Comparison of ENCODE assay signal across 24 cellular contexts in genomic region chr5:180627386-180628120, GRCh38. TPM values are rescaled to one million over a fixed set of nuclear protein-coding genes. Genes with fewer than 3 reads are reported as not detected.
DNase-seq lines count a peak whose midpoint lies in the region; ATAC-seq, FAIRE-seq and TF ChIP-seq lines count a peak whose summit lies in the region.
"Had no signal": no experiment of that assay in that cellular context is flagged by ENCODE, and none has a peak within 500 bp of the region (broad histone marks: within the 10 kb centered on the region; RNA-seq: fewer than 3 reads in every experiment).

No MANE protein-coding gene starts in this region.

- H3K79me1 ChIP-seq in H1 (ENCODE audit: low read depth, low read length), result no peaks in the 10 kb centered on the region
- H3K79me1 ChIP-seq in neuronal stem cell (ENCODE audit: low read depth, low read length), result no peaks in the 10 kb centered on the region

- H2AK5ac ChIP-seq in H1 (ENCODE audit: low read depth, low read length), result no peak overlapping the region
- H2AK5ac ChIP-seq in neuronal stem cell (ENCODE audit: low read depth, low read length), result no peak overlapping the region

- H3K18ac ChIP-seq in H1 (ENCODE audit: extremely low read depth, low read length), result no peak overlapping the region
- peak overlapping the region; percentile 35 for H3K18ac ChIP-seq in neuronal stem cell (ENCODE audit: low read length)

- no peak overlapping the region for H4K91ac ChIP-seq in H1 (replicated peaks; ENCODE audit: insufficient read length, low read length)
- no peak overlapping the region for H4K91ac ChIP-seq in neuronal stem cell (ENCODE audit: low read depth, low read length, poor library complexity)

- H4K8ac ChIP-seq in H1 (ENCODE audit: extremely low read depth, insufficient read depth, low read length), result peak overlapping the region; percentile 25; the same call in 1 of the 2 replicates
- H4K8ac ChIP-seq in neuronal stem cell (ENCODE audit: low read depth, low read length), result no peak overlapping the region

- no peak overlapping the region for H3K14ac ChIP-seq in H1 (ENCODE audit: insufficient read length)
- peak overlapping the region; percentile 39 for H3K14ac ChIP-seq in neuronal stem cell (ENCODE audit: low read length)

- CTCF ChIA-PET in H1 (lab: Charles Lee; ENCODE audit: partially characterized antibody), result interaction anchor here (0.6 to 2.2 kb wide), 3 partner anchors 8 to 780 kb away, joined by 3 to 11 read pairs (median 8); no protein-coding TSS in a partner anchor

- no peak for TF ChIP-seq RAD21 in H1 (IDR thresholded peaks at IDR 0.05 in 1 of 2, conservative IDR thresholded peaks at IDR 0.05 in 1 of 2; ENCODE audit: low read depth in 2 of 2, low read length in 2 of 2)

- peaks cover 0 to 2% of the 10 kb centered on the region in 2 experiments for H4K20me1 ChIP-seq in H1 (replicated peaks in 1 of 2; ENCODE audit: control insufficient read depth in 1 of 2, insufficient read depth in 2 of 2, low read length in 2 of 2)

- no peak overlapping the region for H3K23ac ChIP-seq in H1 (ENCODE audit: insufficient read length)
- H3K23ac ChIP-seq in neuronal stem cell (ENCODE audit: low read depth, low read length, poor library complexity), result no peak overlapping the region

- H3K36me3 ChIP-seq in heart right ventricle (peaks cover 0 to 17% (median 0%) of the 10 kb centered on the region in 9 donors), H1 (ENCODE audit: control insufficient read depth in 2 of 4, insufficient read depth in 4 of 4, low read length in 3 of 4) (no peaks in the 10 kb centered on the region), neuronal stem cell (replicated peaks in 1 of 2; ENCODE audit: control insufficient read depth in 2 of 2, insufficient read depth in 2 of 2, low read length in 2 of 2) (no peaks in the 10 kb centered on the region)

- H3K4me3 ChIP-seq in right cardiac atrium (ENCODE audit: low read length), result no peak overlapping the region
- H3K4me3 ChIP-seq in heart right ventricle, result no peak overlapping the region
- H3K4me3 ChIP-seq in H1 (ENCODE audit: extremely low read depth in 1 of 4, insufficient read depth in 2 of 4, low read depth in 3 of 4, low read length in 4 of 4), result no peak overlapping the region
- no peak overlapping the region for H3K4me3 ChIP-seq in neuronal stem cell (ENCODE audit: low read length in 2 of 2)
- H3K4me3 ChIP-seq: GM23248 had no signal

- H2BK15ac ChIP-seq in H1 (ENCODE audit: low read length) (no peak overlapping the region), neuronal stem cell (ENCODE audit: low read length) (peak overlapping the region; percentile 24)

- no peak overlapping the region for H3K27ac ChIP-seq in right cardiac atrium (ENCODE audit: low read length)
- H3K27ac ChIP-seq in heart right ventricle, result no peak overlapping the region
- no peak overlapping the region for H3K27ac ChIP-seq in H1 (ENCODE audit: low read depth, low read length)
- no peak overlapping the region for H3K27ac ChIP-seq in neuronal stem cell (replicated peaks; ENCODE audit: low read length)
- H3K27ac ChIP-seq: GM23248 had no signal

- no peak overlapping the region for H2AFZ ChIP-seq in H1 (ENCODE audit: low read length)
- no peak overlapping the region for H2AFZ ChIP-seq in neuronal stem cell (ENCODE audit: low read length)
- H2AFZ ChIP-seq: GM23248 had no signal

- no peak overlapping the region for H2BK5ac ChIP-seq in H1 (ENCODE audit: low read depth, low read length)
- peak overlapping the region; percentile 90 for H2BK5ac ChIP-seq in neuronal stem cell (ENCODE audit: low read length)

- TF ChIP-seq CTCF in heart right ventricle (IDR thresholded peaks at IDR 0.05) (no peak), H1 (IDR thresholded peaks at IDR 0.05; ENCODE audit: control extremely low read depth in 1 of 3, insufficient read depth in 1 of 3, low read depth in 1 of 3, low read length in 3 of 3) (no peak)

- no peak for TF ChIP-seq EP300 in H1 (IDR thresholded peaks at IDR 0.05; ENCODE audit: borderline replicate concordance in 1 of 2, low read depth in 2 of 2, low read length in 2 of 2)

- H4K5ac ChIP-seq in H1 (ENCODE audit: insufficient read length, low read depth, low read length), result no peak overlapping the region

- H3K9me3 ChIP-seq in right cardiac atrium (ENCODE audit: control insufficient read depth, low read length) (no peaks in the 10 kb centered on the region), heart right ventricle (no peaks in the 10 kb centered on the region), H1 (ENCODE audit: insufficient read depth in 2 of 2, low read depth in 1 of 2, low read length in 1 of 2) (no peaks in the 10 kb centered on the region), neuronal stem cell (replicated peaks in 1 of 2; ENCODE audit: control insufficient read depth in 2 of 2, insufficient read depth in 1 of 2, low read depth in 1 of 2, low read length in 2 of 2) (no peaks in the 10 kb centered on the region)

- intact Hi-C loops in right cardiac atrium (cut with DNase I), result no loop called here
- intact Hi-C loops in heart right ventricle (cut with DNase I), result no loop called here

- H3K4me2 ChIP-seq in H1 (ENCODE audit: insufficient read depth in 1 of 2, low read depth in 2 of 2, low read length in 2 of 2) (no peak overlapping the region), neuronal stem cell (ENCODE audit: insufficient read depth, low read length, poor library complexity, severe bottlenecking) (no peak overlapping the region)

- H3K9ac ChIP-seq in H1 (replicated peaks in 1 of 4; ENCODE audit: extremely low read depth in 1 of 4, low read depth in 3 of 4, low read length in 3 of 4) (no peak overlapping the region; a peak in 2 of 7 replicates), neuronal stem cell (ENCODE audit: low read depth, low read length, poor library complexity) (no peak overlapping the region)
- H3K9ac ChIP-seq: GM23248 had no signal

- 89% methylated on average over 12 of the region's 12 CpGs for WGBS in right cardiac atrium
- WGBS in heart right ventricle, 2 donors, result 82 to 86% methylated on average over 12 of the region's 12 CpGs
- WGBS in H1 (ENCODE audit: extremely low coverage in 1 of 2, insufficient coverage in 1 of 2, insufficient read length in 1 of 2, insufficient replicate concordance in 2 of 2, low coverage in 1 of 2, low lambda C conversion rate in 2 of 2, missing lambda C conversion rate in 1 of 2), 2 experiments, result 94% methylated on average over 11 of the region's 12 CpGs; no CpG with 5 or more reads in 1 of the 2 experiments
- no CpG with 5 or more reads among the region's 12 CpGs for WGBS in neuronal stem cell (ENCODE audit: extremely low coverage in 2 of 2, insufficient read length in 2 of 2, insufficient replicate concordance in 1 of 2), 2 donors

- no peak overlapping the region for H2BK12ac ChIP-seq in H1 (ENCODE audit: low read depth, low read length)
- H2BK12ac ChIP-seq in neuronal stem cell (ENCODE audit: low read length), result no peak overlapping the region

- H3K4ac ChIP-seq in H1 (replicated peaks; ENCODE audit: insufficient read length, low read depth, low read length), result no peak overlapping the region
- no peak overlapping the region for H3K4ac ChIP-seq in neuronal stem cell (ENCODE audit: low read length)

- H3K79me2 ChIP-seq in H1 (ENCODE audit: control insufficient read depth in 1 of 2, insufficient read depth in 2 of 2, low read length in 2 of 2), result no peaks in the 10 kb centered on the region

- DNase-seq in right cardiac atrium (peak in 2 of 3 donors; percentile 20 to 24), heart right ventricle (no peak), H1 (ENCODE audit: low read depth in 1 of 2, low spot score in 2 of 2) (no peak), neuronal stem cell (ENCODE audit: low spot score) (no peak), DMS53 (lab: John Stamatoyannopoulos, UW) (no peak)
- no peak for DNase-seq in activated CD4-positive, alpha-beta T cell treated with anti-CD3 and anti-CD28 coated beads for 1 hour
- DNase-seq: 8988T; C1 segment of cervical spinal cord; CD4-positive, CD25-positive, alpha-beta regulatory T cell; CD8-positive, alpha-beta memory T cell; COR-L47; DMS 273 treated with DMSO at 0.1 percent for 48 hours; DMS79; GDM1; HCEC 1CT had no signal

- TF ChIP-seq POLR2A in H1 (IDR thresholded peaks at IDR 0.05; ENCODE audit: control extremely low read depth in 1 of 2, low read depth in 2 of 2, low read length in 2 of 2), result no peak

- H3K4me1 ChIP-seq in right cardiac atrium (ENCODE audit: control insufficient read depth, insufficient read depth, low read length) (no peaks in the 10 kb centered on the region), heart right ventricle (peaks cover 0 to 28% (median 9%) of the 10 kb centered on the region in 9 donors), H1 (replicated peaks in 1 of 4; ENCODE audit: control insufficient read depth in 3 of 4, insufficient read depth in 4 of 4, low read length in 3 of 4) (peaks cover 0 to 6% (median 2%) of the 10 kb centered on the region in 4 experiments; a peak in 5 of 7 replicates), neuronal stem cell (ENCODE audit: control insufficient read depth in 2 of 2, insufficient read depth in 1 of 2, low read depth in 1 of 2, low read length in 2 of 2) (peaks cover 16 to 17% of the 10 kb centered on the region in 2 donors)

- POLR2A ChIA-PET in H1 (lab: Charles Lee; ENCODE audit: partially characterized antibody), result interaction anchor here (1.0 kb wide), 1 partner anchor 21 kb away, joined by 3 read pairs; no protein-coding TSS in a partner anchor

- no peaks in the 10 kb centered on the region for H3K23me2 ChIP-seq in H1 (ENCODE audit: low read depth, low read length)

- FAIRE-seq in H1 (lab: Jason Lieb, UNC), result no peak
- FAIRE-seq: GM12892, GM18507, H54, HepG2 had no signal

- no peak overlapping the region for H2BK120ac ChIP-seq in H1 (replicated peaks; ENCODE audit: low read depth, low read length)
- no peak overlapping the region for H2BK120ac ChIP-seq in neuronal stem cell (ENCODE audit: low read depth, low read length)

- H3K56ac ChIP-seq in H1 (replicated peaks; ENCODE audit: insufficient read length, low read depth, low read length), result no peak overlapping the region

- H2BK20ac ChIP-seq in H1 (ENCODE audit: low read length), result no peak overlapping the region

- ATAC-seq in right cardiac atrium (no peak), heart right ventricle (no peak), HG02759 (IDR thresholded peaks at IDR 0.05; ENCODE audit: unreplicated experiment) (no peak)
- ATAC-seq: HepG2 had no signal

- H3K27me3 ChIP-seq in right cardiac atrium (ENCODE audit: control insufficient read depth, insufficient read depth) (no peaks in the 10 kb centered on the region), heart right ventricle (peaks cover 0 to 11% (median 0%) of the 10 kb centered on the region in 7 donors), H1 (replicated peaks in 1 of 4; ENCODE audit: control insufficient read depth in 3 of 4, extremely low read depth in 1 of 4, insufficient read depth in 3 of 4, low read length in 3 of 4) (no peaks in the 10 kb centered on the region; a peak in 1 of 7 replicates), neuronal stem cell (ENCODE audit: control insufficient read depth in 3 of 3, insufficient read depth in 3 of 3, low read depth in 1 of 3, low read length in 3 of 3) (peaks cover 0 to 41% (median 0%) of the 10 kb centered on the region in 3 experiments)

RNA-seq across cellular contexts. Expression of gene FLT4, which starts 21.8 kb away (rescaled TPM):
- total RNA-seq in right cardiac atrium (1 to 10 TPM; 2.0 to 3.3 (median 3.3) TPM), heart right ventricle (1 to 10 TPM; 3.8 to 9.3 (median 6.3) TPM)
- polyA plus RNA-seq in right cardiac atrium (4.8 TPM), heart right ventricle (10 to 100 TPM in 1 of 2 donors, 1 to 10 TPM in 1; 4.5 to 10.8 TPM), H1 (2011; rRNA removed) (6.5 and 8.5 TPM in 2 replicates)
- total RNA-seq in H1 (2021; fragmentation: NEBNext Ultra II Directional; extraction: Animal tissue kit (Norgen Biotek cat#: 25700)), result 7.7 TPM in 2 replicates
- 8.5 TPM for polyA plus RNA-seq in H1 (2011; cell fraction: cytosol; rRNA removed)
- polyA plus RNA-seq in H1 (2011; cell fraction: nucleus; rRNA removed), result 32.2 TPM
- polyA plus RNA-seq in H1 (2012, experiment 1 of 2), result 6.1 to 9.2 TPM (median 6.8 TPM) in 4 replicates
- 6.1 TPM for polyA plus RNA-seq in H1 (2012, experiment 2 of 2)
- polyA plus RNA-seq in H1 (2013, experiment 1 of 2), result 7.0 TPM
- 7.1 TPM for polyA plus RNA-seq in H1 (2013, experiment 2 of 2)
- polyA minus RNA-seq in H1 (2011; rRNA and poly(A)+ RNA removed), result 7.1 and 11.7 TPM in 2 replicates
- 8.1 TPM for polyA minus RNA-seq in H1 (2011; cell fraction: cytosol; rRNA and poly(A)+ RNA removed)
- polyA minus RNA-seq in H1 (2011; cell fraction: nucleus; rRNA and poly(A)+ RNA removed), result 14.3 TPM
- polyA plus RNA-seq in neuronal stem cell (2013, experiment 1 of 2), result 5.4 TPM
- polyA plus RNA-seq in neuronal stem cell (2013, experiment 2 of 2), result 5.5 TPM
- total RNA-seq: GM23248, HepG2 had no signal
- polyA plus RNA-seq: AG04450, GM23248, HepG2 had no signal

RNA-seq across cellular contexts. Expression of gene SCGB3A1, which starts 36.3 kb away (rescaled TPM):
- total RNA-seq in right cardiac atrium (not detected), heart right ventricle (under 1 TPM in 3 of 10 donors, not detected in 7; 0.49 to 0.59 (median 0.53) TPM)
- polyA plus RNA-seq in right cardiac atrium (not detected), heart right ventricle (under 1 TPM; 0.38 to 0.88 TPM), H1 (2011; rRNA removed) (0.20 TPM in 1 of 2 replicates, not detected in the other)
- not detected in 2 replicates for total RNA-seq in H1 (2021; fragmentation: NEBNext Ultra II Directional; extraction: Animal tissue kit (Norgen Biotek cat#: 25700))
- not detected for polyA plus RNA-seq in H1 (2011; cell fraction: cytosol; rRNA removed)
- polyA plus RNA-seq in H1 (2011; cell fraction: nucleus; rRNA removed), result 0.31 TPM
- not detected in 4 replicates for polyA plus RNA-seq in H1 (2012, experiment 1 of 2)
- not detected for polyA plus RNA-seq in H1 (2012, experiment 2 of 2)
- 0.18 TPM for polyA plus RNA-seq in H1 (2013, experiment 1 of 2)
- 0.24 TPM for polyA plus RNA-seq in H1 (2013, experiment 2 of 2)
- polyA minus RNA-seq in H1 (2011; rRNA and poly(A)+ RNA removed), result not detected in 2 replicates
- polyA minus RNA-seq in H1 (2011; cell fraction: cytosol; rRNA and poly(A)+ RNA removed), result not detected
- polyA minus RNA-seq in H1 (2011; cell fraction: nucleus; rRNA and poly(A)+ RNA removed), result not detected
- polyA plus RNA-seq in neuronal stem cell (2013, experiment 1 of 2), result 0.75 TPM
- 0.66 TPM for polyA plus RNA-seq in neuronal stem cell (2013, experiment 2 of 2)
- total RNA-seq: A673; CD4-positive, CD25-positive, alpha-beta regulatory T cell; Daoy; GM23248; HepG2 had no signal
- polyA plus RNA-seq: AG04450, GM23248, HepG2 had no signal

Comparison
In these comparisons a context has a peak if more than half of its experiments do, and no peak if none do; other contexts are left out.
1. DNase-seq: peak in right cardiac atrium (2 of 3); none in heart right ventricle (0 of 2), H1 (0 of 2), neuronal stem cell (single experiment), activated CD4-positive, alpha-beta T cell treated with anti-CD3 and anti-CD28 coated beads for 1 hour (single experiment) and DMS53 (single experiment).